In genomic region chr17:58303981-58304734, GRCh38 we compare ENCODE assay signal across 8 cellular contexts. TPM values are rescaled to one million over a fixed set of nuclear protein-coding genes. Genes with fewer than 3 reads are reported as not detected.
DNase-seq lines count a peak whose midpoint lies in the region; TF ChIP-seq lines count a peak whose summit lies in the region.

No MANE protein-coding gene starts in this region.

- TF ChIP-seq CTCF in CD14-positive monocyte (IDR thresholded peaks at IDR 0.05) = peak; percentile 87
- peak; percentile 44 to 71 (median 61) for TF ChIP-seq CTCF in testis (IDR thresholded peaks at IDR 0.05)

- no peaks in the 10 kb centered on the region for H3K9me2 ChIP-seq in GM23248 (ENCODE audit: insufficient read depth)

- H3K27ac ChIP-seq in GM23248 (no peak overlapping the region), testis (no peak overlapping the region)

- H3K9me3 Mint-ChIP-seq in CD14-positive monocyte = no peaks in the 10 kb centered on the region

- peaks cover 9 to 12% of the 10 kb centered on the region in 2 donors for H3K36me3 Mint-ChIP-seq in CD14-positive monocyte

- in situ Hi-C loops in GM23248 (cut with MboI) = no loop called here

- H3K36me3 ChIP-seq in GM23248 (ENCODE audit: low read depth) = no peaks in the 10 kb centered on the region
- H3K36me3 ChIP-seq in testis (ENCODE audit: low read depth, missing control alignments) = no peaks in the 10 kb centered on the region

- no peak overlapping the region for H3K4me2 ChIP-seq in GM23248 (ENCODE audit: unreplicated experiment)

- H3K9ac ChIP-seq in GM23248 = no peak overlapping the region

- no peaks in the 10 kb centered on the region for H3K79me2 ChIP-seq in GM23248 (ENCODE audit: insufficient read depth)

- H3K4me1 ChIP-seq in GM23248 (ENCODE audit: insufficient read depth) = no peaks in the 10 kb centered on the region
- H3K4me1 ChIP-seq in testis = no peaks in the 10 kb centered on the region

- peak overlapping the region in 1 of 2 donors; percentile 20 for H3K4me3 Mint-ChIP-seq in CD14-positive monocyte

- no peaks in the 10 kb centered on the region for H3F3A ChIP-seq in GM23248 (ENCODE audit: insufficient read depth)

- H3K27me3 Mint-ChIP-seq in CD14-positive monocyte (ENCODE audit: low read depth in 3 of 3) = peaks cover under 1 to 7% (median 6%) of the 10 kb centered on the region in 3 donors

- no peak for TF ChIP-seq POLR2A in testis (IDR thresholded peaks at IDR 0.05)

- H3K27ac Mint-ChIP-seq in CD14-positive monocyte = peak overlapping the region in 5 of 7 donors; percentile 35 to 93 (median 84)

- no peaks in the 10 kb centered on the region; the same call in 1 of the 2 replicates for H3K27me3 ChIP-seq in GM23248 (replicated peaks; ENCODE audit: insufficient read depth)
- no peaks in the 10 kb centered on the region for H3K27me3 ChIP-seq in testis

- H3K4me1 Mint-ChIP-seq in CD14-positive monocyte = peaks cover 77% of the 10 kb centered on the region

- H3K9me3 ChIP-seq in GM23248 (ENCODE audit: low read depth) (no peaks in the 10 kb centered on the region), testis (no peaks in the 10 kb centered on the region)

- H3K4me3 ChIP-seq in GM23248 (no peak overlapping the region), testis (no peak overlapping the region)

- WGBS in GM23248 (ENCODE audit: low coverage in 1 of 2, low lambda C conversion rate in 2 of 2, missing lambda C conversion rate in 2 of 2), 2 experiments = 23 to 27% methylated on average over 9 to 10 of the region's 10 CpGs
- 55 to 61% methylated on average over 6 to 10 of the region's 10 CpGs for WGBS in testis, 2 donors

- H2AFZ ChIP-seq in GM23248 = no peak overlapping the region

- no peaks in the 10 kb centered on the region for H4K20me1 ChIP-seq in GM23248 (ENCODE audit: insufficient read depth)

- intact Hi-C loops in CD14-positive monocyte (cut with micrococcal nuclease) = no loop called here
- intact Hi-C loops in testis (cut with DNase I; ENCODE audit: low total_unique reads) = no loop called here

- DNase-seq in CD14-positive monocyte (ENCODE audit: low spot score) (peak; percentile 68), GM23248 (peak; percentile 60), NCI-H2227 (lab: John Stamatoyannopoulos, UW; ENCODE audit: unreplicated experiment) (peak; percentile 66), ecto neural progenitor cell (ENCODE audit: low spot score) (peak; percentile 81), mesenteric fat pad (ENCODE audit: low spot score) (peak; percentile 89), testis (peak; percentile 52), OCI-M2 (lab: John Stamatoyannopoulos, UW; ENCODE audit: unreplicated experiment) (no peak)
- peak; percentile 78 for DNase-seq in activated CD4-positive, alpha-beta T cell treated with anti-CD3 and anti-CD28 coated beads for 48 hours

RNA-seq across cellular contexts. Expression of gene MPO, which starts 23.4 kb away (rescaled TPM):
- 1 to 10 TPM; 4.2 to 7.5 TPM for polyA plus RNA-seq in CD14-positive monocyte
- 0.38 TPM in 1 of 2 replicates, not detected in the other for total RNA-seq in GM23248 (2014; rRNA removed; shearing (Covaris generic))
- polyA plus RNA-seq in GM23248 (2016; fragmentation: Nextera tagmentation; extraction: Ambion mirVana) = not detected in 2 replicates
- 0.35 TPM for total RNA-seq in mesenteric fat pad
- 1 to 10 TPM in 1 of 2 donors, under 1 TPM in 1; 0.87 to 1.1 TPM for total RNA-seq in testis
- polyA plus RNA-seq in testis (ENCODE audit: insufficient read depth, low read depth, low replicate concordance) = 0.87 TPM

RNA-seq across cellular contexts. Expression of gene TSPOAP1, which starts 24.4 kb away (rescaled TPM):
- polyA plus RNA-seq in CD14-positive monocyte (under 1 TPM; 0.10 to 0.18 TPM), GM23248 (2016; fragmentation: Nextera tagmentation; extraction: Ambion mirVana) (0.63 and 1.0 TPM in 2 replicates), testis (ENCODE audit: insufficient read depth, low read depth, low replicate concordance) (8.2 TPM)
- total RNA-seq in GM23248 (2014; rRNA removed; shearing (Covaris generic)) = under 0.01 and 0.76 TPM in 2 replicates
- total RNA-seq in mesenteric fat pad (1.3 TPM), testis (10 to 100 TPM in 1 of 2 donors, 1 to 10 TPM in 1; 7.2 to 13.0 TPM)

RNA-seq across cellular contexts. Expression of gene SUPT4H1, which starts 47.8 kb away (rescaled TPM):
- polyA plus RNA-seq in CD14-positive monocyte (100 to 1,000 TPM; 241 to 251 TPM), GM23248 (2016; fragmentation: Nextera tagmentation; extraction: Ambion mirVana) (88.7 and 92.1 TPM in 2 replicates), testis (ENCODE audit: insufficient read depth, low read depth, low replicate concordance) (98.5 TPM)
- total RNA-seq in GM23248 (2014; rRNA removed; shearing (Covaris generic)) = 48.7 and 57.1 TPM in 2 replicates
- total RNA-seq in mesenteric fat pad (61.9 TPM), testis (10 to 100 TPM; 59.3 to 64.4 TPM)
